Comparison of ENCODE assay signal across 18 cellular contexts in the genomic region with DNA sequence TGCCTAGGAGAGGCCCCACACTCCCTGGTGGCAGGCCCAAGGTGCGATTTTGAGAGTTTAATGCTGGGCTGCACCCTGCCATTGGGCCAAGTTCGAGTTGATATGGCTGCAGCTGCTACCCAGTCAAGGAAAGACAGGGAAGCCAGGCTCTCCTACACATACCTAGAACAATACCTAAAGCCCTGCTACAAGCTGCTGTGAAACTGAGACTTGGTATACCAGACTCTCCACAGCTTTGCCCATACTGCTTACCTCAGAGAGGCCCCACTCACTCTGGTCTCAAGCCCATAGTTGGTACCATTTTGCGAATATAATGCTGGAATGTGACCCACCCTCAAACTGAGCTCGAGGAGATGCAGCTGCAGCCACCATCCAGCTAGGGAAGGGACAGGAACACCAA.
"Had no signal": no experiment of that assay in that cellular context is flagged by ENCODE, and none has a peak within 500 bp of the region (broad histone marks: within the 10 kb centered on the region; RNA-seq: fewer than 3 reads in every experiment).

No MANE protein-coding gene starts in this region.

- FAIRE-seq: frontal cortex, islet of Langerhans, keratinocyte had no signal

- H3K9me3 ChIP-seq: colonic mucosa, esophagus muscularis mucosa, gastroesophageal sphincter, left lung, lower lobe of right lung had no signal

- H3K36me3 ChIP-seq: colonic mucosa, esophagus muscularis mucosa, gastroesophageal sphincter, heart right ventricle, left lung, lower lobe of right lung had no signal

- H3K4me3 ChIP-seq: colonic mucosa, esophagus muscularis mucosa, gastroesophageal sphincter, heart right ventricle, left lung, lower lobe of right lung had no signal

- H3K27me3 ChIP-seq: colonic mucosa, esophagus muscularis mucosa, foreskin keratinocyte, gastroesophageal sphincter, heart right ventricle, left lung had no signal

- ATAC-seq: effector memory CD8-positive, alpha-beta T cell; foreskin keratinocyte; gastroesophageal sphincter; heart right ventricle; left cardiac atrium; left lung; left ventricle myocardium superior; lower lobe of right lung had no signal

- H3K27ac ChIP-seq: colonic mucosa, esophagus muscularis mucosa, foreskin keratinocyte, gastroesophageal sphincter, heart right ventricle, left lung, lower lobe of right lung had no signal

- DNase-seq: colonic mucosa; cortex of kidney; effector CD8-positive, alpha-beta T cell; effector memory CD8-positive, alpha-beta T cell; foreskin keratinocyte; heart right ventricle; hippocampal formation; left cardiac atrium; left lung; left ventricle myocardium superior; lower lobe of right lung; mesenchymal stem cell; midbrain had no signal

- H3K4me1 ChIP-seq: colonic mucosa, esophagus muscularis mucosa, foreskin keratinocyte, gastroesophageal sphincter, heart right ventricle, left lung, lower lobe of right lung had no signal
